Comparison of ENCODE assay signal across 13 cellular contexts in the genomic region with DNA sequence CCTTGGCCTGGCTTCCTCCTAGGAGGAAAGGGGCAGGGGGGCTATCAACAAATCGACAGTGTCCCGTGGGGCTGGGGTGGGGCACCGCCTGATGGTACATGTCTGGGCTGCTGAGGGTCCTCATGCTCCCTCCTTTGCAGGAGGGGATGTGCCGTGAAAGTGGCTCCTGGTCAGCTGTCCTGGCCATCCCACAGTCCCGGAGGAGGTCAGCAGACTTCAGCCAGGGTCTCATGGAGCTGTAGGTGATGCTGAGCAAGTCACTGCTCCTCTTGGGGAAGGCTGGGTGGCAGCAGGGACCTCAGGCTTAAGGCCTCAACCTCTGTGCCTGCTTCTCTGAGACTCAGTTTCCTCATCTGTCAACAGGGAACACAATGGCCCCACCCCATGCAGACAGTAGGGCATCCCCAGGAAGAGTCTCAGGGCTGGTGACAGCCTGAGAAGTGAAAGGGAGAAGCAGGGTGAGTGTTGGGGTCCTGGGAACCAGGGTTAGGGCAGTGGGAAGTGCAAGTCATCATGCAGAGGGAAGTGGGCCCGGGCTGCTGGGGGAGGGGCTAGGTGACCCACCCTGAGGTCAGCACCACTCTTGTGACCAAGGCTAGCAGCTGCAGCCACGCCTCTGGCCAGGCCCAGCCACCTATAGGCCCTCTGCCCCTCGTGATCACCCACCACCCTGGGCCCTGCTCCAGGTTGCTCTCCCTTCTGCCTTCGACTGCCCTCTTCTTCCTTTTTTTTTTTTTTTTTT. TPM values are rescaled to one million over a fixed set of nuclear protein-coding genes. Genes with fewer than 3 reads are reported as not detected.
A peak's percentile ranks its signal among the peaks of the same experiment; 100 is the strongest.
DNase-seq lines count a peak whose midpoint lies in the region; ATAC-seq and TF ChIP-seq lines count a peak whose summit lies in the region.
"Had no signal": no experiment of that assay in that cellular context is flagged by ENCODE, and none has a peak within 500 bp of the region (broad histone marks: within the 10 kb centered on the region; RNA-seq: fewer than 3 reads in every experiment).

No MANE protein-coding gene starts in this region.

- no peak overlapping the region for H2AFZ ChIP-seq in mesenchymal stem cell (ENCODE audit: low read depth, low read length)

- H4K8ac ChIP-seq in mesenchymal stem cell (ENCODE audit: low read length) = peak overlapping the region; percentile 89

- H2BK120ac ChIP-seq in mesenchymal stem cell (ENCODE audit: low read depth, low read length) = peak overlapping the region; percentile 78

- H3K4me1 ChIP-seq in mesenchymal stem cell (ENCODE audit: control insufficient read depth, insufficient read depth, low read depth, low read length) (peaks cover 43% of the 10 kb centered on the region), testis (peaks cover 31% of the 10 kb centered on the region)

- H3K4me3 ChIP-seq in coronary artery = no peak overlapping the region
- no peak overlapping the region for H3K4me3 ChIP-seq in mesenchymal stem cell (ENCODE audit: insufficient read depth in 1 of 2, low read depth in 1 of 2, low read length in 2 of 2)
- no peak overlapping the region for H3K4me3 ChIP-seq in testis

- H2BK5ac ChIP-seq in mesenchymal stem cell (ENCODE audit: low read depth, low read length, poor library complexity, severe bottlenecking) = no peak overlapping the region

- peak overlapping the region; percentile 82 for H2BK15ac ChIP-seq in mesenchymal stem cell (ENCODE audit: low read depth, poor library complexity, severe bottlenecking)

- intact Hi-C loops in testis (cut with DNase I; ENCODE audit: low total_unique reads) = no loop called here

- H3K18ac ChIP-seq in mesenchymal stem cell (ENCODE audit: low read depth in 1 of 2, low read length in 2 of 2) = peak overlapping the region; percentile 56 to 87

- H2BK12ac ChIP-seq in mesenchymal stem cell (ENCODE audit: low read length in 2 of 2) = peak overlapping the region; percentile 14 to 93

- 84% methylated on average over 7 of the region's 9 CpGs for WGBS in mesenchymal stem cell
- WGBS in testis, 2 donors = 77 to 82% methylated on average over 8 to 9 of the region's 9 CpGs

- TF ChIP-seq POLR2A in testis (IDR thresholded peaks at IDR 0.05) = no peak

- no peak for ATAC-seq in GM19328 (IDR thresholded peaks at IDR 0.05; ENCODE audit: unreplicated experiment)
- ATAC-seq: activated CD4-positive, CD25-positive, alpha-beta regulatory T cell treated with anti-CD3 and anti-CD28 coated beads, Interleukin-2, amount 50 U/mL, for 24 hours had no signal

- H3K27me3 ChIP-seq in mesenchymal stem cell (ENCODE audit: control insufficient read depth in 1 of 2, insufficient read depth in 1 of 2, low read length in 2 of 2) = no peaks in the 10 kb centered on the region
- no peaks in the 10 kb centered on the region for H3K27me3 ChIP-seq in testis

- H2AK5ac ChIP-seq in mesenchymal stem cell (ENCODE audit: low read length, severe bottlenecking) = peak overlapping the region; percentile 28

- DNase-seq in NOMO-1 (lab: John Stamatoyannopoulos, UW; ENCODE audit: unreplicated experiment in 2 of 2) (peak; percentile 88 to 91), coronary artery (ENCODE audit: low spot score) (no peak), mesenchymal stem cell (no peak), testis (peak; percentile 57), NCI-H187 (lab: John Stamatoyannopoulos, UW) (no peak), HK-2 (ENCODE audit: unreplicated experiment) (no peak)
- DNase-seq in activated effector memory CD4-positive, alpha-beta T cell treated with Interleukin-2 at 50 U/mL for 16 hours = no peak
- DNase-seq: Caco-2, NCI-H2029 had no signal

- peak overlapping the region; percentile 34 to 84 for H3K4ac ChIP-seq in mesenchymal stem cell (ENCODE audit: low read depth in 1 of 2, low read length in 2 of 2)

- H3K14ac ChIP-seq in mesenchymal stem cell (ENCODE audit: low read length in 2 of 2) = peak overlapping the region in 1 of 2 experiments; percentile 56

- no peak overlapping the region for H3K4me2 ChIP-seq in mesenchymal stem cell (ENCODE audit: low read length, poor library complexity, severe bottlenecking)

- no peaks in the 10 kb centered on the region for H3K79me1 ChIP-seq in mesenchymal stem cell (replicated peaks; ENCODE audit: low read length, poor library complexity, severe bottlenecking)

- TF ChIP-seq CTCF in coronary artery (IDR thresholded peaks at IDR 0.05) (no peak), testis (IDR thresholded peaks at IDR 0.05) (no peak)

- H3K27ac ChIP-seq in coronary artery = peak overlapping the region; percentile 32 to 80
- no peak overlapping the region for H3K27ac ChIP-seq in mesenchymal stem cell (ENCODE audit: low read length, poor library complexity, severe bottlenecking)
- H3K27ac ChIP-seq in testis = peak overlapping the region in 1 of 2 donors; percentile 68

- H3K9me3 ChIP-seq in mesenchymal stem cell (ENCODE audit: control insufficient read depth, low read length) (no peaks in the 10 kb centered on the region), testis (no peaks in the 10 kb centered on the region)

- H3K36me3 ChIP-seq in mesenchymal stem cell (ENCODE audit: control insufficient read depth in 1 of 2, insufficient read depth in 2 of 2, low read depth in 1 of 2, low read length in 2 of 2) = no peaks in the 10 kb centered on the region
- no peaks in the 10 kb centered on the region for H3K36me3 ChIP-seq in testis (ENCODE audit: low read depth, missing control alignments)

- peak overlapping the region; percentile 31 for H3K9ac ChIP-seq in mesenchymal stem cell (ENCODE audit: low read length)

- H4K91ac ChIP-seq in mesenchymal stem cell (ENCODE audit: low read length) = peak overlapping the region; percentile 93

- H3K23ac ChIP-seq in mesenchymal stem cell (ENCODE audit: low read length in 2 of 2) = no peak overlapping the region

RNA-seq across cellular contexts. Expression of gene TNFAIP2, which starts 4.4 kb away (rescaled TPM):
- polyA plus RNA-seq in mesenchymal stem cell (2013, experiment 1 of 2) = 29.2 TPM
- polyA plus RNA-seq in mesenchymal stem cell (2013, experiment 2 of 2) = 27.7 TPM
- 10 to 100 TPM; 44.9 to 51.8 TPM for total RNA-seq in testis
- 92.8 TPM for polyA plus RNA-seq in testis (ENCODE audit: insufficient read depth, low read depth, low replicate concordance)

RNA-seq across cellular contexts. Expression of gene EXOC3L4, which starts 24.3 kb away (rescaled TPM):
- not detected for polyA plus RNA-seq in mesenchymal stem cell (2013, experiment 1 of 2)
- polyA plus RNA-seq in mesenchymal stem cell (2013, experiment 2 of 2) = 0.05 TPM
- 1 to 10 TPM; 1.0 to 2.4 TPM for total RNA-seq in testis
- 2.4 TPM for polyA plus RNA-seq in testis (ENCODE audit: insufficient read depth, low read depth, low replicate concordance)
- total RNA-seq: activated T-helper 2 cell treated with anti-CD3 and anti-CD28 coated beads, Interferon-gamma antibody, Interleukin-2, Interleukin-4, amounts not matched to agents 10 μg/mL and 5 μg/mL and 100 μg/mL, durations not matched to agents 14 hours and 24 hours and 36 hours had no signal

RNA-seq across cellular contexts. Expression of gene LBHD2, which starts 34.8 kb away (rescaled TPM):
- polyA plus RNA-seq in mesenchymal stem cell (2013, experiment 1 of 2) = not detected
- not detected for polyA plus RNA-seq in mesenchymal stem cell (2013, experiment 2 of 2)
- 1 to 10 TPM; 1.9 to 5.6 TPM for total RNA-seq in testis
- 3.9 TPM for polyA plus RNA-seq in testis (ENCODE audit: insufficient read depth, low read depth, low replicate concordance)
- total RNA-seq: activated T-helper 2 cell treated with anti-CD3 and anti-CD28 coated beads, Interferon-gamma antibody, Interleukin-2, Interleukin-4, amounts not matched to agents 10 μg/mL and 5 μg/mL and 100 μg/mL, durations not matched to agents 14 hours and 24 hours and 36 hours; Caco-2; frontal cortex had no signal

Comparison
In these comparisons a context has a peak if more than half of its experiments do, and no peak if none do; other contexts are left out.
1. DNase-seq: peak in NOMO-1 (2 of 2) and testis (single experiment); none in coronary artery (single experiment), mesenchymal stem cell (single experiment), activated effector memory CD4-positive, alpha-beta T cell treated with Interleukin-2 at 50 U/mL for 16 hours (single experiment), NCI-H187 (0 of 2) and HK-2 (single experiment).